ENCODE assay signal across 8 cellular contexts in genomic region chr6:25369450-25370086, GRCh38.
A peak's percentile ranks its signal among the peaks of the same experiment; 100 is the strongest.
DNase-seq lines count a peak whose midpoint lies in the region; ATAC-seq, FAIRE-seq and TF ChIP-seq lines count a peak whose summit lies in the region.

No MANE protein-coding gene starts in this region.

- no peaks in the 10 kb centered on the region for H3K9me3 ChIP-seq in DND-41 (ENCODE audit: insufficient read depth, low read length, severe bottlenecking)
- no peaks in the 10 kb centered on the region for H3K9me3 ChIP-seq in GM12878 (replicated peaks; ENCODE audit: control insufficient read depth, insufficient read depth, low read length)
- H3K9me3 ChIP-seq in lower lobe of right lung = peaks cover 4% of the 10 kb centered on the region

- peak overlapping the region; percentile 3; the same call in 1 of the 2 replicates for H3K9ac ChIP-seq in DND-41 (ENCODE audit: low read depth, low read length)
- H3K9ac ChIP-seq in GM12878 (ENCODE audit: control insufficient read depth, insufficient read depth, low read length) = 0 out of 2 replicates have a peak overlapping the region, but pooled peaks have one; percentile 12

- H3K4me1 ChIP-seq in DND-41 (ENCODE audit: insufficient read depth, low read length) (peaks cover 30% of the 10 kb centered on the region), GM12878 (ENCODE audit: control insufficient read depth, insufficient read depth, low read length) (peaks cover 26% of the 10 kb centered on the region), lower lobe of right lung (peaks cover 39% of the 10 kb centered on the region)

- 42% methylated on average over 9 of the region's 9 CpGs for WGBS in GM12878 (ENCODE audit: insufficient coverage, insufficient replicate concordance, low lambda C conversion rate, missing lambda C conversion rate)

- DNase-seq in DND-41 (peak; percentile 41), NCI-H2171 (lab: John Stamatoyannopoulos, UW) (peak; percentile 62), GM12878 (ENCODE audit: low read depth, low spot score) (no peak), lower lobe of right lung (no peak), occipital lobe (lab: John Stamatoyannopoulos, UW) (no peak), SIG-M5 treated with dmso at 0.1 percent for 504 hours (lab: John Stamatoyannopoulos, UW; ENCODE audit: unreplicated experiment) (no peak)

- no TSS peak for BruUV-seq in GM12878 (replicated peaks; lab: Mats Ljungman, UMichigan)

- TF ChIP-seq CTCF in DND-41 (IDR thresholded peaks at IDR 0.05; ENCODE audit: borderline replicate concordance, extremely low read depth, low read length, poor library complexity, severe bottlenecking) = no peak
- TF ChIP-seq CTCF in GM12878 (IDR thresholded peaks at IDR 0.05 in 2 of 3, conservative IDR thresholded peaks at IDR 0.05 in 1 of 3; ENCODE audit: control insufficient read depth in 2 of 3, extremely low read depth in 1 of 3, insufficient read depth in 1 of 3, low read depth in 3 of 3, low read length in 3 of 3) = no peak
- TF ChIP-seq CTCF in lower lobe of right lung (IDR thresholded peaks at IDR 0.05) = no peak

- in situ Hi-C loops in GM12878 (cut with MboI) = no loop called here

- SMC1A ChIA-PET in GM12878 (lab: Charles Lee; ENCODE audit: uncharacterized antibody, unreplicated experiment) = interaction anchor here (0.6 to 5.6 kb wide), 35 partner anchors 8 to 121 kb away, joined by 3 to 67 read pairs (median 4); partner anchors contain the start of gene CARMIL1

- H3K27me3 ChIP-seq in DND-41 (ENCODE audit: insufficient read depth, low read length, poor library complexity) = no peaks in the 10 kb centered on the region
- H3K27me3 ChIP-seq in GM12878 (replicated peaks in 1 of 2; ENCODE audit: control insufficient read depth in 2 of 2, insufficient read depth in 2 of 2, low read length in 1 of 2) = no peaks in the 10 kb centered on the region
- H3K27me3 ChIP-seq in lower lobe of right lung (ENCODE audit: low read depth) = no peaks in the 10 kb centered on the region

- POLR2A ChIA-PET in GM12878 (lab: Charles Lee) = interaction anchor here (0.6 to 2.2 kb wide), 17 partner anchors 8 to 378 kb away, joined by 3 to 22 read pairs (median 4); partner anchors contain the start of gene CARMIL1

- peak; percentile 46 for ATAC-seq in DND-41 (ENCODE audit: insufficient read depth, low read depth)
- ATAC-seq in GM12878 = peak; percentile 39
- peak; percentile 55 to 61 for ATAC-seq in lower lobe of right lung
- ATAC-seq in HG02642 (IDR thresholded peaks at IDR 0.05; ENCODE audit: poor library complexity, unreplicated experiment) = no peak
- no peak for ATAC-seq in GM18907 (IDR thresholded peaks at IDR 0.05; ENCODE audit: unreplicated experiment)

- TF ChIP-seq POLR2A in GM12878 (IDR thresholded peaks at IDR 0.05; ENCODE audit: low read depth, low read length) = no peak

- H3K79me2 ChIP-seq in DND-41 (ENCODE audit: insufficient read depth, low read length) (no peaks in the 10 kb centered on the region), GM12878 (ENCODE audit: control insufficient read depth, insufficient read depth, low read length) (peaks cover 10% of the 10 kb centered on the region)

- CTCF ChIA-PET in GM12878 (lab: Yijun Ruan, JAX) = interaction anchor here (0.6 to 6.6 kb wide), 22 partner anchors 8 to 1209 kb away, joined by 3 to 39 read pairs (median 4); partner anchors contain the start of gene CARMIL1

- RAD21 ChIA-PET in GM12878 (lab: Charles Lee; ENCODE audit: unreplicated experiment) = interaction anchor here (0.6 to 7.0 kb wide), 21 partner anchors 8 to 120 kb away, joined by 3 to 56 read pairs (median 7); partner anchors contain the start of gene CARMIL1

- 0 out of 2 replicates have a peak overlapping the region, but pooled peaks have one; percentile 4 for H2AFZ ChIP-seq in DND-41 (ENCODE audit: low read depth, low read length)
- H2AFZ ChIP-seq in GM12878 (ENCODE audit: control insufficient read depth, low read depth, low read length) = peak overlapping the region; percentile 70

- H3K4me2 ChIP-seq in DND-41 (ENCODE audit: insufficient read depth, low read length) (peak overlapping the region; percentile 7; the same call in 1 of the 2 replicates), GM12878 (ENCODE audit: control insufficient read depth, insufficient read depth) (peak overlapping the region; percentile 75)

- H3K36me3 ChIP-seq in DND-41 (ENCODE audit: insufficient read depth, low read length) (no peaks in the 10 kb centered on the region), GM12878 (ENCODE audit: control insufficient read depth in 2 of 2, insufficient read depth in 2 of 2, low read length in 1 of 2) (no peaks in the 10 kb centered on the region), lower lobe of right lung (no peaks in the 10 kb centered on the region)

- H3K27ac ChIP-seq in DND-41 (ENCODE audit: low read length) (peak overlapping the region; percentile 37), GM12878 (ENCODE audit: control insufficient read depth, insufficient read depth) (peak overlapping the region; percentile 56), lower lobe of right lung (peak overlapping the region; percentile 44)

- H3K4me3 ChIP-seq in DND-41 (ENCODE audit: low read depth in 1 of 2, low read length in 2 of 2) (no peak overlapping the region), GM12878 (peak overlapping the region; percentile 25; the same call in 1 of the 2 replicates), lower lobe of right lung (no peak overlapping the region)

- FAIRE-seq in GM12878 (lab: Jason Lieb, UNC) = no peak

- H4K20me1 ChIP-seq in DND-41 (ENCODE audit: insufficient read depth, low read length) = no peaks in the 10 kb centered on the region
- no peaks in the 10 kb centered on the region for H4K20me1 ChIP-seq in GM12878 (ENCODE audit: control insufficient read depth, insufficient read depth)

- no peak for TF ChIP-seq RAD21 in GM12878 (IDR thresholded peaks at IDR 0.05; ENCODE audit: insufficient read depth, low read depth, low read length)

- TF ChIP-seq EP300 in GM12878 (IDR thresholded peaks at IDR 0.05; ENCODE audit: borderline replicate concordance in 1 of 2, control insufficient read depth in 1 of 2, low read depth in 2 of 2, low read length in 2 of 2) = no peak

- intact Hi-C loops in GM12878 (cut with micrococcal nuclease; ENCODE audit: unreplicated experiment) = no loop called here
- intact Hi-C loops in lower lobe of right lung (cut with DNase I) = no loop called here

TF ChIP-seq in GM12878, 131 proteins besides CTCF, POLR2A, EP300 and RAD21:
- no peak for TF ChIP-seq MXI1 (IDR thresholded peaks at IDR 0.05; ENCODE audit: low read depth, low read length)
- TF ChIP-seq HDAC2 (IDR thresholded peaks at IDR 0.05) = no peak
- no peak for TF ChIP-seq BMI1 (IDR thresholded peaks at IDR 0.05; ENCODE audit: borderline replicate concordance)
- no peak for TF ChIP-seq PBX3 (IDR thresholded peaks at IDR 0.05; ENCODE audit: insufficient replicate concordance, low read depth, low read length)
- no peak for TF ChIP-seq CBX5 (IDR thresholded peaks at IDR 0.05; ENCODE audit: low read depth)
- TF ChIP-seq ZBED1 (IDR thresholded peaks at IDR 0.05; ENCODE audit: borderline replicate concordance) = no peak
- TF ChIP-seq KDM1A (IDR thresholded peaks at IDR 0.05; ENCODE audit: borderline replicate concordance) = no peak
- TF ChIP-seq MTA3 (IDR thresholded peaks at IDR 0.05; ENCODE audit: borderline replicate concordance, low read length) = no peak
- TF ChIP-seq IKZF2 (IDR thresholded peaks at IDR 0.05) = peak; percentile 26 to 48; a peak in 2 of 4 replicates
- TF ChIP-seq EGR1 (IDR thresholded peaks at IDR 0.05; ENCODE audit: borderline replicate concordance in 1 of 2, low read depth in 2 of 2, low read length in 2 of 2) = no peak
- TF ChIP-seq BCLAF1 (IDR thresholded peaks at IDR 0.05) = no peak
- TF ChIP-seq CBFB (IDR thresholded peaks at IDR 0.05; ENCODE audit: low read depth) = no peak
- peak; percentile 33; the same call in 1 of the 2 replicates for TF ChIP-seq IKZF1 (conservative IDR thresholded peaks at IDR 0.05)
- peak; percentile 46; the same call in 1 of the 2 replicates for TF ChIP-seq HDGF (IDR thresholded peaks at IDR 0.05)
- no peak for TF ChIP-seq HCFC1 (IDR thresholded peaks at IDR 0.05; ENCODE audit: low read length)
- TF ChIP-seq CHD2 (IDR thresholded peaks at IDR 0.05; ENCODE audit: borderline replicate concordance, low read depth, low read length) = no peak

Comparison
In these comparisons a context has a peak if more than half of its experiments do, and no peak if none do; other contexts are left out.
1. ATAC-seq: peak in DND-41 (single experiment), GM12878 (single experiment) and lower lobe of right lung (2 of 2); none in HG02642 (single experiment) and GM18907 (single experiment).
2. DNase-seq: peak in DND-41 (single experiment) and NCI-H2171 (single experiment); none in GM12878 (single experiment), lower lobe of right lung (single experiment), occipital lobe (single experiment) and SIG-M5 treated with dmso at 0.1 percent for 504 hours (single experiment).
3. Peak in every context shown above with its lines, with median percentiles within 50 percentile points of each other: H3K27ac ChIP-seq.